Comparison of ENCODE assay signal across 8 cellular contexts in genomic region chr15:31353931-31354330, GRCh38. TPM values are rescaled to one million over a fixed set of nuclear protein-coding genes. Genes with fewer than 3 reads are reported as not detected.
A peak's percentile ranks its signal among the peaks of the same experiment; 100 is the strongest.
DNase-seq lines count a peak whose midpoint lies in the region; ATAC-seq, FAIRE-seq and TF ChIP-seq lines count a peak whose summit lies in the region.

No MANE protein-coding gene starts in this region.

- TF ChIP-seq CTCF in CD4-positive, alpha-beta T cell (IDR thresholded peaks at IDR 0.05), result no peak
- TF ChIP-seq CTCF in esophagus muscularis mucosa (IDR thresholded peaks at IDR 0.05) (no peak), osteocyte (IDR thresholded peaks at IDR 0.05) (no peak)

- no peaks in the 10 kb centered on the region for H3K27me3 ChIP-seq in CD4-positive, alpha-beta T cell (ENCODE audit: control insufficient read depth, insufficient read depth, low read length)
- H3K27me3 ChIP-seq in esophagus muscularis mucosa, result no peaks in the 10 kb centered on the region

- DNase-seq in CD4-positive, alpha-beta T cell, result no peak
- DNase-seq in RPMI7951 (ENCODE audit: low read depth) (peak; percentile 87), esophagus muscularis mucosa (ENCODE audit: extremely low spot score) (no peak), osteocyte (ENCODE audit: extremely low spot score, unreplicated experiment) (no peak), GM12892 (ENCODE audit: insufficient read length) (no peak)
- no peak for DNase-seq in activated CD4-positive, alpha-beta T cell treated with anti-CD3 and anti-CD28 coated beads for 1 hour

- no peaks in the 10 kb centered on the region for H3K9me3 Mint-ChIP-seq in CD4-positive, alpha-beta T cell
- no peaks in the 10 kb centered on the region for H3K9me3 Mint-ChIP-seq in osteocyte (ENCODE audit: unreplicated experiment)

- no peak for FAIRE-seq in GM12892 (lab: Jason Lieb, UNC)

- no peaks in the 10 kb centered on the region for H3K9me3 ChIP-seq in CD4-positive, alpha-beta T cell (ENCODE audit: control insufficient read depth, low read length)
- no peaks in the 10 kb centered on the region for H3K9me3 ChIP-seq in esophagus muscularis mucosa

- TF ChIP-seq POLR2A in esophagus muscularis mucosa (IDR thresholded peaks at IDR 0.05; ENCODE audit: low read depth) (no peak), GM12892 (IDR thresholded peaks at IDR 0.05; ENCODE audit: low read depth, low read length) (no peak)

- WGBS in esophagus muscularis mucosa, result 15% methylated on average over 2 of the region's 4 CpGs

- CTCF ChIA-PET in CD4-positive, alpha-beta T cell (lab: Charles Lee), result interaction anchor here (0.7 to 2.3 kb wide), 5 partner anchors 8 to 135 kb away, joined by 3 to 8 read pairs (median 4); no protein-coding TSS in a partner anchor

- H3K4me3 Mint-ChIP-seq in CD4-positive, alpha-beta T cell, result peak overlapping the region; percentile 85
- peak overlapping the region; percentile 26 for H3K4me3 Mint-ChIP-seq in osteocyte (ENCODE audit: unreplicated experiment)

- H3K4me3 ChIP-seq in esophagus muscularis mucosa, result peak overlapping the region; percentile 13 to 30 (median 18)

- no peak for TF ChIP-seq EP300 in esophagus muscularis mucosa (IDR thresholded peaks at IDR 0.05)

- peaks cover 0 to 7% (median 2%) of the 10 kb centered on the region in 4 donors for H3K36me3 ChIP-seq in esophagus muscularis mucosa

- no peak for ATAC-seq in CD4-positive, alpha-beta T cell (ENCODE audit: poor library complexity)
- ATAC-seq in HG03139 (IDR thresholded peaks at IDR 0.05; ENCODE audit: unreplicated experiment), result no peak
- no peak for ATAC-seq in activated CD4-positive, CD25-positive, alpha-beta regulatory T cell treated with anti-CD3 and anti-CD28 coated beads, Interleukin-2, amount 50 U/mL, for 24 hours

- peaks cover 97% of the 10 kb centered on the region for H3K4me1 Mint-ChIP-seq in CD4-positive, alpha-beta T cell (ENCODE audit: low read depth)
- peaks cover 62% of the 10 kb centered on the region for H3K4me1 Mint-ChIP-seq in osteocyte (ENCODE audit: unreplicated experiment)

- POLR2A ChIA-PET in CD4-positive, alpha-beta T cell (lab: Charles Lee), result interaction anchor here (1.1 to 25.4 kb wide), 6 partner anchors 7 to 81 kb away, joined by 3 to 566 read pairs (median 9); partner anchors contain the start of gene KLF13

- no peaks in the 10 kb centered on the region for H3K27me3 Mint-ChIP-seq in CD4-positive, alpha-beta T cell
- no peaks in the 10 kb centered on the region for H3K27me3 Mint-ChIP-seq in osteocyte (ENCODE audit: unreplicated experiment)

- intact Hi-C loops in CD4-positive, alpha-beta T cell (cut with DNase I, micrococcal nuclease), result loop anchor here in 1 of 2 experiments (1.0 to 5.0 kb wide), 2 partner anchors 7 to 52 kb away; no protein-coding TSS in a partner anchor
- intact Hi-C loops in esophagus muscularis mucosa (cut with DNase I), result no loop called here

- H3K27ac Mint-ChIP-seq in CD4-positive, alpha-beta T cell, result peak overlapping the region; percentile 90
- H3K27ac Mint-ChIP-seq in osteocyte (ENCODE audit: unreplicated experiment), result peak overlapping the region; percentile 92

- peaks cover 67% of the 10 kb centered on the region for H3K36me3 Mint-ChIP-seq in CD4-positive, alpha-beta T cell (ENCODE audit: low read depth)
- peaks cover 3% of the 10 kb centered on the region for H3K36me3 Mint-ChIP-seq in osteocyte (ENCODE audit: unreplicated experiment)

- peaks cover 100% of the 10 kb centered on the region in 4 donors for H3K4me1 ChIP-seq in esophagus muscularis mucosa

- H3K27ac ChIP-seq in CD4-positive, alpha-beta T cell (ENCODE audit: low read depth, low read length), result peak overlapping the region; percentile 93
- peak overlapping the region; percentile 87 to 92 (median 88) for H3K27ac ChIP-seq in esophagus muscularis mucosa (replicated peaks in 1 of 4)

RNA-seq across cellular contexts. Expression of gene KLF13, which starts 27.3 kb away (rescaled TPM):
- 100 to 1,000 TPM; 284 to 308 TPM for total RNA-seq in CD4-positive, alpha-beta T cell
- 60.3 and 75.6 TPM in 2 replicates for total RNA-seq in RPMI7951 (2014; rRNA removed; shearing (Covaris generic))
- 100 to 1,000 TPM in 1 of 4 donors, 10 to 100 TPM in 3; 57.3 to 109 (median 74.2) TPM for total RNA-seq in esophagus muscularis mucosa
- total RNA-seq in osteocyte, result 54.5 and 57.7 TPM in 2 replicates
- polyA plus RNA-seq in GM12892 (2012; ENCODE audit: missing spikeins), result 39.1 TPM
